In the genomic region with DNA sequence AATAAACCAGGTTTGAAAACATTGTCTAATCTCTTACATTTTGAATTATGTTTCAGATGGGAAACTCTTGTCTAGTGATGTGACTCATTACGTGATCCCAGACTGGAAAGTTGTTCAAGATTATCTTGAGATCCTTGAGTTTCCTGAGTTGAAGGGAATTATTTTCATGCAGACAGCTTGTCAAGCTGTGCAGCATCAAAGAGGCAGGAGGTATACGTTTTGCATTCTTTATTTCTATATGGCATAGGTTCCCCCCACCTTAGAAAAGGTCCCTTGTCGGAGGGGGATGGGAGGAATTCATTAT, we compare ENCODE assay signal across 9 cellular contexts. TPM values are rescaled to one million over a fixed set of nuclear protein-coding genes. Genes with fewer than 3 reads are reported as not detected.
A peak's percentile ranks its signal among the peaks of the same experiment; 100 is the strongest.
DNase-seq lines count a peak whose midpoint lies in the region; ATAC-seq and TF ChIP-seq lines count a peak whose summit lies in the region.
"Had no signal": no experiment of that assay in that cellular context is flagged by ENCODE, and none has a peak within 500 bp of the region (broad histone marks: within the 10 kb centered on the region; RNA-seq: fewer than 3 reads in every experiment).

No MANE protein-coding gene starts in this region.

- in situ Hi-C loops in GM13977 (cut with MboI; ENCODE audit: low pct_unique_long_range_greater_than_20kb, low sequenced_read_pairs, unreplicated experiment): no loop called here

- H3K4me2 ChIP-seq in PC-3 (ENCODE audit: low read length): peak overlapping the region; percentile 99

- no peak for TF ChIP-seq POLR2A in esophagus muscularis mucosa (IDR thresholded peaks at IDR 0.05; ENCODE audit: low read depth)

- H3K79me2 ChIP-seq in PC-3 (ENCODE audit: low read length): peaks cover 38% of the 10 kb centered on the region

- H3K27me3 ChIP-seq in PC-3 (ENCODE audit: low read length) (no peaks in the 10 kb centered on the region), esophagus muscularis mucosa (no peaks in the 10 kb centered on the region), skeletal muscle tissue (ENCODE audit: control insufficient read depth in 3 of 3, insufficient read depth in 3 of 3, low read length in 3 of 3) (no peaks in the 10 kb centered on the region)

- WGBS in esophagus muscularis mucosa: 33% methylated on average over 3 of the region's 3 CpGs

- TF ChIP-seq CTCF in GM13977 (IDR thresholded peaks at IDR 0.05; ENCODE audit: extremely low read depth, insufficient read depth, missing control alignments) (no peak), PC-3 (conservative IDR thresholded peaks at IDR 0.05; ENCODE audit: low read depth, low read length) (no peak), esophagus muscularis mucosa (IDR thresholded peaks at IDR 0.05) (no peak)

- no peaks in the 10 kb centered on the region for H3K9me2 ChIP-seq in PC-3 (replicated peaks; ENCODE audit: low read length)

- no peaks in the 10 kb centered on the region for H4K20me1 ChIP-seq in PC-3 (ENCODE audit: low read length)

- DNase-seq in GM13977 (ENCODE audit: low spot score) (peak; percentile 23), PC-3 (no peak), esophagus muscularis mucosa (ENCODE audit: extremely low spot score) (no peak), mucosa of gallbladder (ENCODE audit: low spot score) (no peak), DMS79 (lab: John Stamatoyannopoulos, UW) (no peak)
- no peak for DNase-seq in activated CD8-positive, alpha-beta memory T cell treated with anti-CD3 and anti-CD28 coated beads, Interleukin-2, amount 50 U/mL, for 48 hours

- POLR2A ChIA-PET in PC-3 (lab: Charles Lee; ENCODE audit: unreplicated experiment): no interaction called here

- TF ChIP-seq EP300 in esophagus muscularis mucosa (IDR thresholded peaks at IDR 0.05): no peak

- H2AFZ ChIP-seq in PC-3 (ENCODE audit: low read length): peak overlapping the region; percentile 88

- H3K36me3 ChIP-seq in PC-3 (ENCODE audit: low read depth, low read length) (peaks cover 2% of the 10 kb centered on the region; the same call in 1 of the 2 replicates), esophagus muscularis mucosa (peaks cover 0 to 19% (median 4%) of the 10 kb centered on the region in 4 donors), skeletal muscle tissue (ENCODE audit: control insufficient read depth in 3 of 3, insufficient read depth in 3 of 3, low read length in 3 of 3) (peaks cover 0 to 6% (median 4%) of the 10 kb centered on the region in 3 donors)

- H3F3A ChIP-seq in PC-3 (ENCODE audit: low read length, unreplicated experiment): no peaks in the 10 kb centered on the region

- peak overlapping the region; percentile 64; the same call in 1 of the 2 replicates for H3K27ac ChIP-seq in PC-3 (ENCODE audit: low read length)
- H3K27ac ChIP-seq in esophagus muscularis mucosa (replicated peaks in 1 of 4): peak overlapping the region; percentile 91 to 94 (median 92)
- H3K27ac ChIP-seq in skeletal muscle tissue (ENCODE audit: low read depth, low read length): peak overlapping the region; percentile 83

- ATAC-seq in PC-3 (no peak), HG03175 (IDR thresholded peaks at IDR 0.05; ENCODE audit: unreplicated experiment) (no peak)

- H3K4me3 ChIP-seq in PC-3 (ENCODE audit: low read length) (peak overlapping the region; percentile 86), esophagus muscularis mucosa (peak overlapping the region; percentile 65 to 83 (median 72)), skeletal muscle tissue (ENCODE audit: low read length in 3 of 3) (peak overlapping the region in 2 of 3 donors; percentile 73 to 82)

- CTCF ChIA-PET in PC-3 (lab: Charles Lee): interaction anchor here (0.7 kb wide), 1 partner anchor 19 kb away, joined by 3 read pairs; no protein-coding TSS in a partner anchor

- BruUV-seq in PC-3 (replicated peaks; lab: Mats Ljungman, UMichigan): no TSS peak

- intact Hi-C loops in PC-3 (cut with micrococcal nuclease) (loop anchor here (10.0 kb wide), 1 partner anchor 210 kb away; a partner anchor contains a TSS), esophagus muscularis mucosa (cut with DNase I) (no loop called here)

- H3K4me1 ChIP-seq in PC-3 (ENCODE audit: insufficient read depth, low read length) (peaks cover 27% of the 10 kb centered on the region), esophagus muscularis mucosa (peaks cover 23 to 48% (median 35%) of the 10 kb centered on the region in 4 donors), skeletal muscle tissue (ENCODE audit: control insufficient read depth in 3 of 3, insufficient read depth in 3 of 3, low read length in 3 of 3) (peaks cover 12 to 18% (median 18%) of the 10 kb centered on the region in 3 donors)

- H3K9me3 ChIP-seq in PC-3 (ENCODE audit: low read length) (no peaks in the 10 kb centered on the region), esophagus muscularis mucosa (no peaks in the 10 kb centered on the region), skeletal muscle tissue (ENCODE audit: control insufficient read depth in 3 of 3, low read length in 3 of 3) (no peaks in the 10 kb centered on the region)

- H3K9ac ChIP-seq in PC-3 (ENCODE audit: low read length): peak overlapping the region; percentile 85
- peak overlapping the region; percentile 86 to 96 (median 90) for H3K9ac ChIP-seq in skeletal muscle tissue (ENCODE audit: low read depth in 1 of 3, low read length in 3 of 3)

RNA-seq across cellular contexts. Expression of a gene that starts 1.5 kb away (rescaled TPM):
- total RNA-seq in PC-3 (2014; rRNA removed) (18.7 and 19.9 TPM in 2 replicates), esophagus muscularis mucosa (10 to 100 TPM; 33.3 to 47.9 (median 34.8) TPM), skeletal muscle tissue (28.7 TPM), mucosa of gallbladder (29.3 TPM)

RNA-seq across cellular contexts. Expression of a gene that starts 41.3 kb away (rescaled TPM):
- total RNA-seq in PC-3 (2014; rRNA removed) (not detected in 2 replicates), esophagus muscularis mucosa (under 1 TPM in 2 of 4 donors, not detected in 2; 0.23 to 0.33 TPM), skeletal muscle tissue (0.52 TPM), mucosa of gallbladder (0.35 TPM)
- total RNA-seq: bronchial epithelial cell had no signal
